In the genomic region with DNA sequence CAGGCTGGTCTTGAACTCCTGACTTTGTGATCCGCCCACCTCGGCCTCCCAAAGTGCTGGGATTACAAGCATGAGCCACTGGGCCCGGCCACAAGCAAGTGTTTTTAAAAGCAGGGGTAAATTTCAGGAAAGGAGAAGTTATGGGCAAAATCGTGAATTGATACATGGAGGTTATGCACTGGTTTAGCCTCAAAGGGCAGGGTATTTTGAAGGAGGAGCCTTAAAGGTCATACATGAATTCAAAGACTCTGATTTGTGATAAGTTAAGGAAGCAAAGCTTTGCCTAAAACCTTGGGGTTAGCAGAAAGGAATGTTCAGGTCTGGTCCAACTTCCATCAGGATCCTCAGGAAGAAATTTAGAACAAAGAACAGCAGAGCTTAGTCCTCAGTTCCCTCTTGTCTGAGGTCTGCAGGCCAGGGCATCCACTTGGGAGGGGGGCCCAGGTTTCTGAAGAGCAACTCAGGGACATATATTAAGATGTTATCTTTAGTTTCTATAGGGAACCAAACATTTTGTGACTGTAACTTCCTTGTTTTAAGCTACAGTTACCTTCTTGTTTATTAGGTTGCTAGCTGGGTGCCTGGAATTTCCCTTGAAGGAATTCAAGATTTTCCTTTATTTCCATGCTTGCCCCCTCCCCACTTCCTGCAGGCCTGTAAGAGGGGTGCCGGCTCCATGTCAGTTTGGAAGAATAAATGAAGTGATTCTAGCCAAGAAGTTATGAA, we compare ENCODE assay signal across 1 cellular context.
A peak's percentile ranks its signal among the peaks of the same experiment; 100 is the strongest.
TF ChIP-seq lines count a peak whose summit lies in the region.

No MANE protein-coding gene starts in this region.

TF ChIP-seq in GM12878, 131 proteins besides CTCF, POLR2A, EP300 and RAD21:
- TF ChIP-seq RCOR1 (conservative IDR thresholded peaks at IDR 0.05; ENCODE audit: low read depth, low read length) (no peak), MTA2 (IDR thresholded peaks at IDR 0.05; ENCODE audit: low read depth) (peak; percentile 31; the same call in 1 of the 2 replicates), FOXM1 (IDR thresholded peaks at IDR 0.05; ENCODE audit: low read depth, low read length) (no peak), MYC (IDR thresholded peaks at IDR 0.05; ENCODE audit: insufficient read depth, insufficient read length, insufficient replicate concordance, low read length, severe bottlenecking) (no peak), NBN (IDR thresholded peaks at IDR 0.05) (no peak), MXI1 (IDR thresholded peaks at IDR 0.05; ENCODE audit: low read depth, low read length) (no peak), ASH2L (IDR thresholded peaks at IDR 0.05; ENCODE audit: borderline replicate concordance, low read depth) (no peak), EED (IDR thresholded peaks at IDR 0.05; ENCODE audit: low read depth) (0 out of 2 replicates have a peak, but pooled peaks have one; percentile 27), IKZF1 (conservative IDR thresholded peaks at IDR 0.05) (peak; percentile 81), IKZF2 (IDR thresholded peaks at IDR 0.05) (peak; percentile 77 to 84), NFXL1 (IDR thresholded peaks at IDR 0.05; ENCODE audit: borderline replicate concordance) (no peak), MLLT1 (IDR thresholded peaks at IDR 0.05) (no peak), KLF5 (IDR thresholded peaks at IDR 0.05; ENCODE audit: partially characterized antibody) (no peak), RFX5 (IDR thresholded peaks at IDR 0.05; ENCODE audit: low read depth, low read length) (no peak), SIN3A (IDR thresholded peaks at IDR 0.05; ENCODE audit: low read depth, low read length) (no peak), BMI1 (IDR thresholded peaks at IDR 0.05; ENCODE audit: borderline replicate concordance) (peak; percentile 14; the same call in 1 of the 2 replicates), SPI1 (IDR thresholded peaks at IDR 0.05; ENCODE audit: borderline replicate concordance, insufficient read depth, low read depth, low read length) (0 out of 2 replicates have a peak, but pooled peaks have one; percentile 10)
- TF ChIP-seq, protein P1, sequence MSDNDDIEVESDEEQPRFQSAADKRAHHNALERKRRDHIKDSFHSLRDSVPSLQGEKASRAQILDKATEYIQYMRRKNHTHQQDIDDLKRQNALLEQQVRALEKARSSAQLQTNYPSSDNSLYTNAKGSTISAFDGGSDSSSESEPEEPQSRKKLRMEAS (IDR thresholded peaks at IDR 0.05; ENCODE audit: low read depth, low read length), result no peak
- TF ChIP-seq, protein P2, sequence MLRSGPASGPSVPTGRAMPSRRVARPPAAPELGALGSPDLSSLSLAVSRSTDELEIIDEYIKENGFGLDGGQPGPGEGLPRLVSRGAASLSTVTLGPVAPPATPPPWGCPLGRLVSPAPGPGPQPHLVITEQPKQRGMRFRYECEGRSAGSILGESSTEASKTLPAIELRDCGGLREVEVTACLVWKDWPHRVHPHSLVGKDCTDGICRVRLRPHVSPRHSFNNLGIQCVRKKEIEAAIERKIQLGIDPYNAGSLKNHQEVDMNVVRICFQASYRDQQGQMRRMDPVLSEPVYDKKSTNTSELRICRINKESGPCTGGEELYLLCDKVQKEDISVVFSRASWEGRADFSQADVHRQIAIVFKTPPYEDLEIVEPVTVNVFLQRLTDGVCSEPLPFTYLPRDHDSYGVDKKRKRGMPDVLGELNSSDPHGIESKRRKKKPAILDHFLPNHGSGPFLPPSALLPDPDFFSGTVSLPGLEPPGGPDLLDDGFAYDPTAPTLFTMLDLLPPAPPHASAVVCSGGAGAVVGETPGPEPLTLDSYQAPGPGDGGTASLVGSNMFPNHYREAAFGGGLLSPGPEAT (IDR thresholded peaks at IDR 0.05; ENCODE audit: low read depth), result peak; percentile 81
- TF ChIP-seq, protein P3, sequence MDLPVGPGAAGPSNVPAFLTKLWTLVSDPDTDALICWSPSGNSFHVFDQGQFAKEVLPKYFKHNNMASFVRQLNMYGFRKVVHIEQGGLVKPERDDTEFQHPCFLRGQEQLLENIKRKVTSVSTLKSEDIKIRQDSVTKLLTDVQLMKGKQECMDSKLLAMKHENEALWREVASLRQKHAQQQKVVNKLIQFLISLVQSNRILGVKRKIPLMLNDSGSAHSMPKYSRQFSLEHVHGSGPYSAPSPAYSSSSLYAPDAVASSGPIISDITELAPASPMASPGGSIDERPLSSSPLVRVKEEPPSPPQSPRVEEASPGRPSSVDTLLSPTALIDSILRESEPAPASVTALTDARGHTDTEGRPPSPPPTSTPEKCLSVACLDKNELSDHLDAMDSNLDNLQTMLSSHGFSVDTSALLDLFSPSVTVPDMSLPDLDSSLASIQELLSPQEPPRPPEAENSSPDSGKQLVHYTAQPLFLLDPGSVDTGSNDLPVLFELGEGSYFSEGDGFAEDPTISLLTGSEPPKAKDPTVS (IDR thresholded peaks at IDR 0.05; ENCODE audit: low read depth, low read length), result no peak
TF ChIP-seq in GM12878: peak in this region for 7.
